30 cellular contexts compared by ENCODE assay signal in the genomic region with DNA sequence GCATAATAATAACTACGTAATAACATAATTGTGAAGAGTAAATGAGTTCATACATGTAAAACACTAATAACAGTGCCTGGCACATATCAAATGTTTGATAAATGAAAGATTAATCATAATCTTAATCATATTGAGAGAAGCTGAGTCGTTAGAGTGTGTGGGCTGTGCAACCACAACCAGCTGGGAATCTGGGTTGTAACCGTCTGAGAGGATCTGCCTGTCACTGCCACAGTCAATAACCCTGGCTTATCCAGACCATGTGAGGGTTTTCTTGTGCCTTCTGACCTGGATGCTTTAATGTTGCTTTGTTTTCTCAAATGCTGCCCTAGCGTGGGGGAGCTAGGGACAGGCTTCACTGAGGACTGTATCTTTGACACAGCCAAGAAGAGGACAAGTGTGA.
"Had no signal": no experiment of that assay in that cellular context is flagged by ENCODE, and none has a peak within 500 bp of the region (broad histone marks: within the 10 kb centered on the region; RNA-seq: fewer than 3 reads in every experiment).

No MANE protein-coding gene starts in this region.

- H3K4me1 Mint-ChIP-seq: activated CD8-positive, alpha-beta memory T cell treated with anti-CD3 and anti-CD28 coated beads, Interleukin-2, amount 10 ng/mL, durations not matched to agents 7 days and 5 days had no signal

- H3K4me3 Mint-ChIP-seq: activated CD8-positive, alpha-beta memory T cell treated with anti-CD3 and anti-CD28 coated beads, Interleukin-2, amount 10 ng/mL, durations not matched to agents 7 days and 5 days; activated naive CD4-positive, alpha-beta T cell treated with anti-CD3 and anti-CD28 coated beads for 36 hours; brain had no signal

- H3K4me1 ChIP-seq: adrenal gland had no signal

- DNase-seq: activated CD4-positive, alpha-beta T cell treated with anti-CD3 and anti-CD28 coated beads for 1 hour; activated CD4-positive, CD25-positive, alpha-beta regulatory T cell; activated CD8-positive, alpha-beta memory T cell treated with anti-CD3 and anti-CD28 coated beads for 24 hours; activated CD8-positive, alpha-beta memory T cell treated with anti-CD3 and anti-CD28 coated beads, Interleukin-2, amount 10 ng/mL, durations not matched to agents 7 days and 5 days; activated CD8-positive, alpha-beta memory T cell treated with anti-CD3 and anti-CD28 coated beads, Interleukin-2, amount 50 U/mL, for 48 hours; activated gamma-delta T cell treated with Interleukin-2 at 50 U/mL for 16 hours; activated naive CD4-positive, alpha-beta T cell treated with anti-CD3 and anti-CD28 coated beads for 36 hours; caudate nucleus; cerebellar nuclear complex; Kasumi-1; KG1; MG63; NCI-H1092; NCI-H1436 treated with DMSO at 0.1 percent for 48 hours; NCI-H1694 treated with DMSO at 0.1 percent for 48 hours; NCI-H2029; NCI-H2171; NCI-H510A; NCI-H526; NCI-H748 treated with DMSO at 0.1 percent for 48 hours; NK-92 treated with Interleukin-12 subunit alpha and Interleukin-12 subunit beta, amount 100 ng/mL, for 24 hours; PC-9; SIG-M5; T-helper 1 cell; T-helper 2 cell; T-helper 9 cell; WERI-Rb-1 had no signal

- H3K27me3 ChIP-seq: MG63 had no signal

- H3K4me3 ChIP-seq: adrenal gland, MG63, PC-9 had no signal

- H3K9me3 ChIP-seq: adrenal gland, MG63 had no signal

- H3K27me3 Mint-ChIP-seq: activated CD8-positive, alpha-beta memory T cell treated with anti-CD3 and anti-CD28 coated beads, Interleukin-2, amount 10 ng/mL, durations not matched to agents 7 days and 5 days; brain had no signal

- H3K36me3 ChIP-seq: adrenal gland, MG63, WERI-Rb-1 had no signal

- H3K9me3 Mint-ChIP-seq: activated naive CD4-positive, alpha-beta T cell treated with anti-CD3 and anti-CD28 coated beads for 36 hours; activated naive CD4-positive, alpha-beta T cell treated with anti-CD3 and anti-CD28 coated beads, Interleukin-2, amount 50 U/mL, for 72 hours; brain had no signal

- H3K27ac Mint-ChIP-seq: activated CD8-positive, alpha-beta memory T cell treated with anti-CD3 and anti-CD28 coated beads, Interleukin-2, amount 10 ng/mL, durations not matched to agents 7 days and 5 days; activated naive CD4-positive, alpha-beta T cell treated with anti-CD3 and anti-CD28 coated beads for 36 hours; activated naive CD4-positive, alpha-beta T cell treated with anti-CD3 and anti-CD28 coated beads, Interleukin-2, amount 50 U/mL, for 72 hours; brain had no signal

- H3K36me3 Mint-ChIP-seq: activated CD8-positive, alpha-beta memory T cell treated with anti-CD3 and anti-CD28 coated beads, Interleukin-2, amount 10 ng/mL, durations not matched to agents 7 days and 5 days; activated naive CD4-positive, alpha-beta T cell treated with anti-CD3 and anti-CD28 coated beads, Interleukin-2, amount 50 U/mL, for 72 hours; brain had no signal
